In the genomic region with DNA sequence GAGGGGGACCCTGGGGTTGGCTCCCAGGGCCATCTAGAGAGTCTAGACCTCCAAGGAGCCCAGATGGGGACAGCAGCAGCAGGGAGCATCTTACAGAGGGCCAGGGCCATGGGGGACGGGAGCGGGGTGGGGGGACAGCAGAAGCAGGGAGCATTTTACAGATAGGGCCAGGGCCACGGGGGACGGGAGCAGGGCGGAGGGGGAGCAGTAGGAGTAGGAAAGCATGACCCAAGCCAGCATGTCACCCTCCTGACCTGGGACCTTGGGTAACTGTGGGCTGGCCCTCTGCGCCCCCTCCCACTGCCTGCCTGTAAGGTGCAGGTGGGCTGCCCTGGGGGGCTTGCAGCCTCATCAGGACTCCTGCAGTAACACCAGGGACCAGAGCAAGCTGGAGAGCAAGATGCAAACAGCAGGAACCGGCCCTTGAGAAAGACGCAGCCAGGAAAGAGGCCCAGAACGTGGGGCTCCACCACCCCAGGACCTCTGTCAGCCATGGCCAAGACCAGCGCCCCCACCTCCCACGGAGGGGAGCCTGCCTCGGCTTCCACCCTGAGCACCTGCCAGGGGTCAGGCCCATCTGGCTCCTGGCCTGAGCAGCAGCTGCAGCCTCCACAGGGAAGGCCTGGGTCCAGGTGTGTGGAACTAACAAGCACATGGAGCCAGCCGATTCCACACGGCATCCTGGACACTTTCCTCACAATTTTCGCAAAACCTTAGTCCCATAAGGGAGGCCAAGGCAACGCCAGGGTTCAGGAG, we compare ENCODE assay signal across 9 cellular contexts. TPM values are rescaled to one million over a fixed set of nuclear protein-coding genes. Genes with fewer than 3 reads are reported as not detected.
A peak's percentile ranks its signal among the peaks of the same experiment; 100 is the strongest.
DNase-seq lines count a peak whose midpoint lies in the region; ATAC-seq, FAIRE-seq and TF ChIP-seq lines count a peak whose summit lies in the region.
"Had no signal": no experiment of that assay in that cellular context is flagged by ENCODE, and none has a peak within 500 bp of the region (broad histone marks: within the 10 kb centered on the region; RNA-seq: fewer than 3 reads in every experiment).

No MANE protein-coding gene starts in this region.

- peaks cover 2% of the 10 kb centered on the region for H3K36me3 Mint-ChIP-seq in astrocyte (ENCODE audit: low read depth, unreplicated experiment)
- H3K36me3 Mint-ChIP-seq in mesothelial cell of epicardium, result peaks cover 3% of the 10 kb centered on the region

- H4K20me1 ChIP-seq in HCT116 (ENCODE audit: insufficient read depth) (peaks cover 9% of the 10 kb centered on the region; the same call in 1 of the 2 replicates), astrocyte (ENCODE audit: insufficient read depth, low read length) (peaks cover 67% of the 10 kb centered on the region)

- H2AFZ ChIP-seq in HCT116 (ENCODE audit: low read depth, low read length, poor library complexity, severe bottlenecking) (no peak overlapping the region), astrocyte (ENCODE audit: low read depth, low read length) (no peak overlapping the region)

- peak overlapping the region; percentile 90 for H3K4me3 Mint-ChIP-seq in astrocyte (ENCODE audit: unreplicated experiment)
- peak overlapping the region; percentile 67 for H3K4me3 Mint-ChIP-seq in mesothelial cell of epicardium

- H3K4me2 ChIP-seq in HCT116 (ENCODE audit: low read length) (peak overlapping the region; percentile 92), astrocyte (ENCODE audit: low read length) (peak overlapping the region; percentile 100)

- H3K4me1 ChIP-seq in HCT116 (ENCODE audit: control insufficient read depth in 1 of 2, insufficient read depth in 2 of 2, low read length in 2 of 2) (peaks cover 28 to 62% of the 10 kb centered on the region in 2 experiments), astrocyte (ENCODE audit: insufficient read depth, low read length) (peaks cover 41% of the 10 kb centered on the region), uterus (peaks cover 0 to 30% of the 10 kb centered on the region in 2 donors)

- no peaks in the 10 kb centered on the region for H3K9me3 Mint-ChIP-seq in astrocyte (ENCODE audit: unreplicated experiment)
- H3K9me3 Mint-ChIP-seq in mesothelial cell of epicardium, result no peaks in the 10 kb centered on the region

- no peak for ATAC-seq in HCT116

- DNase-seq in AG04450 (ENCODE audit: low read depth, low spot score) (no peak), HCT116 (ENCODE audit: low read depth, low spot score) (no peak), astrocyte (ENCODE audit: low read depth) (no peak), mesothelial cell of epicardium (ENCODE audit: low spot score in 2 of 2, unreplicated experiment in 2 of 2) (no peak), amygdala (lab: John Stamatoyannopoulos, UW) (no peak), activated gamma-delta T cell treated with Interleukin-2 at 50 U/mL for 16 hours (no peak), AG20443 (ENCODE audit: low spot score) (no peak), uterus (no peak)
- DNase-seq: NCI-H748 treated with DMSO at 0.1 percent for 48 hours had no signal

- TF ChIP-seq RAD21 in HCT116 (IDR thresholded peaks at IDR 0.05; ENCODE audit: low read depth), result no peak

- intact Hi-C loops in HCT116 (cut with micrococcal nuclease) (no loop called here), uterus (cut with DNase I; ENCODE audit: low total_unique reads) (no loop called here)

- BruUV-seq in HCT116 (replicated peaks; lab: Mats Ljungman, UMichigan), result no TSS peak

- no peak overlapping the region for H3K27ac ChIP-seq in AG04450 (ENCODE audit: low read depth, low read length)
- peak overlapping the region; percentile 92 for H3K27ac ChIP-seq in HCT116 (ENCODE audit: low read depth, low read length)
- no peak overlapping the region for H3K27ac ChIP-seq in astrocyte (ENCODE audit: low read depth, low read length)
- no peak overlapping the region for H3K27ac ChIP-seq in uterus

- H3K27ac Mint-ChIP-seq in astrocyte (ENCODE audit: unreplicated experiment), result no peak overlapping the region
- H3K27ac Mint-ChIP-seq in mesothelial cell of epicardium, result peak overlapping the region; percentile 34

- no peaks in the 10 kb centered on the region for H3K9me2 ChIP-seq in HCT116 (ENCODE audit: insufficient read depth)

- H3K27me3 ChIP-seq in AG04450 (ENCODE audit: control insufficient read depth, insufficient read depth, low read length) (no peaks in the 10 kb centered on the region), HCT116 (ENCODE audit: insufficient read depth, low read length) (no peaks in the 10 kb centered on the region), astrocyte (ENCODE audit: insufficient read depth, low read length) (no peaks in the 10 kb centered on the region), uterus (no peaks in the 10 kb centered on the region)

- FAIRE-seq in astrocyte (lab: Jason Lieb, UNC), result no peak

- peaks cover 78% of the 10 kb centered on the region for H3K79me2 ChIP-seq in HCT116 (ENCODE audit: insufficient read depth, low read length)
- peaks cover 82% of the 10 kb centered on the region for H3K79me2 ChIP-seq in astrocyte (ENCODE audit: insufficient read depth, low read length)

- H3K4me3 ChIP-seq in AG04450 (ENCODE audit: low read depth, low read length), result peak overlapping the region; percentile 64
- H3K4me3 ChIP-seq in HCT116 (replicated peaks in 1 of 2; ENCODE audit: low read depth in 1 of 2, low read length in 2 of 2), result peak overlapping the region in 1 of 2 experiments; percentile 79; a peak in 1 of 4 replicates
- H3K4me3 ChIP-seq in astrocyte (ENCODE audit: insufficient read depth, low read depth, low read length), result peak overlapping the region; percentile 88
- no peak overlapping the region for H3K4me3 ChIP-seq in uterus

- RAD21 ChIA-PET in HCT116 (lab: Charles Lee; ENCODE audit: low non-redundant PET in 1 of 2, low total read pairs in 2 of 2, uncharacterized antibody in 2 of 2, unreplicated experiment in 2 of 2), result no interaction called here

- H3K36me3 ChIP-seq in HCT116 (ENCODE audit: control insufficient read depth in 1 of 2, insufficient read depth in 2 of 2, low read length in 2 of 2) (peaks cover 6 to 19% of the 10 kb centered on the region in 2 experiments; a peak in 3 of 4 replicates), astrocyte (ENCODE audit: insufficient read depth, low read length) (no peaks in the 10 kb centered on the region), uterus (no peaks in the 10 kb centered on the region)

- H3K4me1 Mint-ChIP-seq in astrocyte (ENCODE audit: low read depth, unreplicated experiment), result peaks cover 18% of the 10 kb centered on the region
- H3K4me1 Mint-ChIP-seq in mesothelial cell of epicardium, result peaks cover 29% of the 10 kb centered on the region

- TF ChIP-seq POLR2A in HCT116 (IDR thresholded peaks at IDR 0.05; ENCODE audit: borderline replicate concordance, extremely low read depth, insufficient read depth, insufficient read length) (no peak), uterus (IDR thresholded peaks at IDR 0.05) (no peak)

- no peaks in the 10 kb centered on the region; the same call in 1 of the 2 replicates for H3K9me3 ChIP-seq in AG04450 (ENCODE audit: control insufficient read depth, insufficient read depth, low read length)
- no peaks in the 10 kb centered on the region for H3K9me3 ChIP-seq in HCT116 (ENCODE audit: control insufficient read depth in 1 of 2, insufficient read depth in 1 of 2, low read depth in 1 of 2, low read length in 2 of 2)
- no peaks in the 10 kb centered on the region for H3K9me3 ChIP-seq in astrocyte (ENCODE audit: insufficient read depth, low read depth, low read length)
- no peaks in the 10 kb centered on the region for H3K9me3 ChIP-seq in uterus

- H3K9ac ChIP-seq in HCT116 (ENCODE audit: low read length) (peak overlapping the region; percentile 97), astrocyte (ENCODE audit: low read length) (peak overlapping the region; percentile 94)

- CTCF ChIA-PET in AG04450 (lab: Charles Lee) (interaction anchor here (1.0 to 1.6 kb wide), 2 partner anchors 9 to 133 kb away, joined by 4 to 10 read pairs; no protein-coding TSS in a partner anchor), HCT116 (lab: Charles Lee) (interaction anchor here (1.2 kb wide), 1 partner anchor 133 kb away, joined by 5 read pairs; no protein-coding TSS in a partner anchor)

- POLR2A ChIA-PET in AG04450 (lab: Yijun Ruan, JAX) (interaction anchor here (0.6 to 3.0 kb wide), 3 partner anchors 9 to 148 kb away, joined by 4 to 13 read pairs (median 9); partner anchors contain the start of genes RPS2 and TRAF7), HCT116 (lab: Charles Lee) (interaction anchor here (0.6 to 1.4 kb wide), 3 partner anchors 9 to 148 kb away, joined by 3 read pairs; partner anchors contain the start of genes NPW and TRAF7)

- TF ChIP-seq CTCF in AG04450 (IDR thresholded peaks at IDR 0.05; ENCODE audit: low read depth, low read length) (no peak), HCT116 (IDR thresholded peaks at IDR 0.05 in 2 of 3, conservative IDR thresholded peaks at IDR 0.05 in 1 of 3; ENCODE audit: borderline replicate concordance in 1 of 3, insufficient read depth in 1 of 3, low read depth in 2 of 3, low read length in 2 of 3) (no peak), astrocyte (IDR thresholded peaks at IDR 0.05; ENCODE audit: insufficient read depth, low read depth, low read length) (no peak), mesothelial cell of epicardium (IDR thresholded peaks at IDR 0.05; ENCODE audit: unreplicated experiment) (no peak), uterus (IDR thresholded peaks at IDR 0.05) (no peak)

- H3K27me3 Mint-ChIP-seq in astrocyte (ENCODE audit: low read depth, unreplicated experiment) (no peaks in the 10 kb centered on the region), mesothelial cell of epicardium (ENCODE audit: low read depth) (no peaks in the 10 kb centered on the region)

RNA-seq across cellular contexts. Expression of gene ZNF598, which starts 2.4 kb away (rescaled TPM):
- polyA plus RNA-seq in AG04450 (2011; rRNA removed), result 8.2 and 10.7 TPM in 2 replicates
- 7.2 and 7.8 TPM in 2 replicates for polyA minus RNA-seq in AG04450 (2011; rRNA and poly(A)+ RNA removed)
- total RNA-seq in HCT116 (2021; ENCODE audit: unreplicated experiment) (57.4 TPM), astrocyte (46.0 and 50.0 TPM in 2 replicates), mesothelial cell of epicardium (50.6 to 52.7 TPM (median 52.7 TPM) in 3 replicates), uterus (10 to 100 TPM; 16.9 to 50.0 (median 34.6) TPM)
- 32.0 and 33.0 TPM in 2 replicates for polyA plus RNA-seq in HCT116 (2012)

RNA-seq across cellular contexts. Expression of gene NPW, which starts 12.3 kb away (rescaled TPM):
- 0.66 and 0.94 TPM in 2 replicates for polyA plus RNA-seq in AG04450 (2011; rRNA removed)
- not detected in 2 replicates for polyA minus RNA-seq in AG04450 (2011; rRNA and poly(A)+ RNA removed)
- 226 TPM for total RNA-seq in HCT116 (2021; ENCODE audit: unreplicated experiment)
- 110 and 125 TPM in 2 replicates for polyA plus RNA-seq in HCT116 (2012)
- 2.1 and 2.9 TPM in 2 replicates for total RNA-seq in astrocyte
- total RNA-seq in mesothelial cell of epicardium, result 14.0 to 16.1 TPM (median 15.4 TPM) in 3 replicates
- 1 to 10 TPM in 1 of 4 donors, not detected in 3; 1.5 TPM for total RNA-seq in uterus

RNA-seq across cellular contexts. Expression of gene SYNGR3, which starts 17.5 kb away (rescaled TPM):
- 1.8 and 2.3 TPM in 2 replicates for polyA plus RNA-seq in AG04450 (2011; rRNA removed)
- polyA minus RNA-seq in AG04450 (2011; rRNA and poly(A)+ RNA removed), result 2.3 and 2.6 TPM in 2 replicates
- 11.5 TPM for total RNA-seq in HCT116 (2021; ENCODE audit: unreplicated experiment)
- polyA plus RNA-seq in HCT116 (2012), result 9.1 and 9.9 TPM in 2 replicates
- total RNA-seq in astrocyte, result 4.8 and 6.0 TPM in 2 replicates
- 0.49 to 1.3 TPM (median 1.0 TPM) in 3 replicates for total RNA-seq in mesothelial cell of epicardium
- 1 to 10 TPM in 1 of 4 donors, not detected in 3; 1.5 TPM for total RNA-seq in uterus

RNA-seq across cellular contexts. Expression of gene NHERF2, which starts 19.4 kb away (rescaled TPM):
- 16.7 and 23.5 TPM in 2 replicates for polyA plus RNA-seq in AG04450 (2011; rRNA removed)
- polyA minus RNA-seq in AG04450 (2011; rRNA and poly(A)+ RNA removed), result 6.3 and 6.5 TPM in 2 replicates
- total RNA-seq in HCT116 (2021; ENCODE audit: unreplicated experiment), result 58.4 TPM
- polyA plus RNA-seq in HCT116 (2012), result 45.9 and 52.4 TPM in 2 replicates
- 92.5 and 106 TPM in 2 replicates for total RNA-seq in astrocyte
- 48.1 to 55.1 TPM (median 51.3 TPM) in 3 replicates for total RNA-seq in mesothelial cell of epicardium
- 10 to 100 TPM; 10.3 to 97.1 (median 33.1) TPM for total RNA-seq in uterus

RNA-seq across cellular contexts. Expression of gene GFER, which starts 23.3 kb away (rescaled TPM):
- polyA plus RNA-seq in AG04450 (2011; rRNA removed), result 15.8 and 19.5 TPM in 2 replicates
- 8.3 and 10.6 TPM in 2 replicates for polyA minus RNA-seq in AG04450 (2011; rRNA and poly(A)+ RNA removed)
- total RNA-seq in HCT116 (2021; ENCODE audit: unreplicated experiment) (47.3 TPM), astrocyte (30.4 and 32.1 TPM in 2 replicates), mesothelial cell of epicardium (22.8 to 26.5 TPM (median 23.7 TPM) in 3 replicates), uterus (10 to 100 TPM in 1 of 4 donors, 1 to 10 TPM in 3; 2.6 to 20.8 (median 6.6) TPM)
- 54.3 and 65.9 TPM in 2 replicates for polyA plus RNA-seq in HCT116 (2012)

Comparison
In these comparisons a context has a peak if more than half of its experiments do, and no peak if none do; other contexts are left out.
1. H3K4me3 ChIP-seq: peak in AG04450 (single experiment) and astrocyte (single experiment); none in uterus (0 of 2).
2. RNA of gene NPW, which starts 12.3 kb away (total RNA-seq): 226 TPM in HCT116 (single experiment); 14.0 to 16.1 TPM in mesothelial cell of epicardium, 2.1 to 2.9 TPM in astrocyte and 1.5 TPM in uterus; every median in the first group is over 10 times any median in the second.